In genomic region chr9:131111854-131112311, GRCh38 we compare ENCODE assay signal across 19 cellular contexts. TPM values are rescaled to one million over a fixed set of nuclear protein-coding genes. Genes with fewer than 3 reads are reported as not detected.
DNase-seq lines count a peak whose midpoint lies in the region; ATAC-seq and TF ChIP-seq lines count a peak whose summit lies in the region.
"Had no signal": no experiment of that assay in that cellular context is flagged by ENCODE, and none has a peak within 500 bp of the region (broad histone marks: within the 10 kb centered on the region; RNA-seq: fewer than 3 reads in every experiment).

No MANE protein-coding gene starts in this region.

- peaks cover 24% of the 10 kb centered on the region for H3K36me3 ChIP-seq in iPS-15b (ENCODE audit: control insufficient read depth, insufficient read depth, low read length)
- H3K36me3 ChIP-seq in neuronal stem cell (replicated peaks in 1 of 2; ENCODE audit: control insufficient read depth in 2 of 2, insufficient read depth in 2 of 2, low read length in 2 of 2), result peaks cover 18 to 43% of the 10 kb centered on the region in 2 donors
- H3K36me3 ChIP-seq in PC-3 (ENCODE audit: low read depth, low read length), result no peaks in the 10 kb centered on the region
- H3K36me3 ChIP-seq: gastrocnemius medialis, lower lobe of right lung, pancreas, vagina had no signal

- H2BK15ac ChIP-seq in neuronal stem cell (ENCODE audit: low read length), result peak overlapping the region; percentile 95

- H3K14ac ChIP-seq in neuronal stem cell (ENCODE audit: low read length), result no peak overlapping the region

- ATAC-seq in PC-3, result no peak
- ATAC-seq: activated T-cell treated with anti-CD3 and anti-CD28 coated beads, Interleukin-2, amount 50 U/mL, for 72 hours; gastrocnemius medialis; lower lobe of right lung; pancreas; T-cell had no signal

- H3F3A ChIP-seq in PC-3 (ENCODE audit: low read length, unreplicated experiment), result no peaks in the 10 kb centered on the region

- intact Hi-C loops in PC-3 (cut with micrococcal nuclease), result no loop called here

- H3K4me2 ChIP-seq in neuronal stem cell (ENCODE audit: insufficient read depth, low read length, poor library complexity, severe bottlenecking) (peak overlapping the region; percentile 32), PC-3 (ENCODE audit: low read length) (no peak overlapping the region)

- BruUV-seq in PC-3 (replicated peaks; lab: Mats Ljungman, UMichigan), result no TSS peak

- CTCF ChIA-PET in PC-3 (lab: Charles Lee), result no interaction called here

- H3K18ac ChIP-seq in neuronal stem cell (ENCODE audit: low read length), result peak overlapping the region; percentile 93

- peak overlapping the region; percentile 84 for H2BK120ac ChIP-seq in neuronal stem cell (ENCODE audit: low read depth, low read length)

- POLR2A ChIA-PET in PC-3 (lab: Charles Lee; ENCODE audit: unreplicated experiment), result no interaction called here

- peak overlapping the region; percentile 99 for H2BK5ac ChIP-seq in neuronal stem cell (ENCODE audit: low read length)

- peak overlapping the region; percentile 92 for H2AFZ ChIP-seq in neuronal stem cell (ENCODE audit: low read length)
- H2AFZ ChIP-seq in PC-3 (ENCODE audit: low read length), result no peak overlapping the region

- H3K4me1 ChIP-seq in iPS-15b (ENCODE audit: control insufficient read depth, insufficient read depth, low read length), result peaks cover 4% of the 10 kb centered on the region
- H3K4me1 ChIP-seq in neuronal stem cell (ENCODE audit: control insufficient read depth in 2 of 2, insufficient read depth in 1 of 2, low read depth in 1 of 2, low read length in 2 of 2), result peaks cover 16 to 18% of the 10 kb centered on the region in 2 donors
- no peaks in the 10 kb centered on the region for H3K4me1 ChIP-seq in PC-3 (ENCODE audit: insufficient read depth, low read length)
- H3K4me1 ChIP-seq: gastrocnemius medialis, lower lobe of right lung, pancreas, vagina had no signal

- peaks cover 3% of the 10 kb centered on the region for H3K79me1 ChIP-seq in neuronal stem cell (ENCODE audit: low read depth, low read length)

- in situ Hi-C loops in G401 (cut with HindIII; ENCODE audit: low sequenced_read_pairs), result no loop called here

- H2BK12ac ChIP-seq in neuronal stem cell (ENCODE audit: low read length), result peak overlapping the region; percentile 27

- WGBS in neuronal stem cell (ENCODE audit: extremely low coverage in 2 of 2, insufficient read length in 2 of 2, insufficient replicate concordance in 1 of 2), 2 donors, result no CpG with 5 or more reads among the region's 25 CpGs

- peak overlapping the region; percentile 47 for H3K9ac ChIP-seq in iPS-15b (ENCODE audit: low read depth, low read length)
- no peak overlapping the region for H3K9ac ChIP-seq in neuronal stem cell (ENCODE audit: low read depth, low read length, poor library complexity)
- no peak overlapping the region for H3K9ac ChIP-seq in PC-3 (ENCODE audit: low read length)

- H3K27me3 ChIP-seq in iPS-15b (ENCODE audit: control insufficient read depth, insufficient read depth, low read length) (no peaks in the 10 kb centered on the region), neuronal stem cell (ENCODE audit: control insufficient read depth in 3 of 3, insufficient read depth in 3 of 3, low read depth in 1 of 3, low read length in 3 of 3) (no peaks in the 10 kb centered on the region), PC-3 (ENCODE audit: low read length) (no peaks in the 10 kb centered on the region)
- H3K27me3 ChIP-seq: gastrocnemius medialis, pancreas, vagina had no signal

- H3K4me3 ChIP-seq in iPS-15b (ENCODE audit: low read depth, low read length), result no peak overlapping the region
- no peak overlapping the region for H3K4me3 ChIP-seq in neuronal stem cell (ENCODE audit: low read length in 2 of 2)
- H3K4me3 ChIP-seq in PC-3 (ENCODE audit: low read length), result no peak overlapping the region
- H3K4me3 ChIP-seq: gastrocnemius medialis, lower lobe of right lung, pancreas, vagina had no signal

- H2AK5ac ChIP-seq in neuronal stem cell (ENCODE audit: low read depth, low read length), result peak overlapping the region; percentile 94

- peak overlapping the region; percentile 37 for H3K23ac ChIP-seq in neuronal stem cell (ENCODE audit: low read depth, low read length, poor library complexity)

- H3K4ac ChIP-seq in neuronal stem cell (ENCODE audit: low read length), result no peak overlapping the region

- no peaks in the 10 kb centered on the region for H3K9me3 ChIP-seq in iPS-15b (ENCODE audit: control insufficient read depth, insufficient read depth, low read length)
- H3K9me3 ChIP-seq in neuronal stem cell (replicated peaks in 1 of 2; ENCODE audit: control insufficient read depth in 2 of 2, insufficient read depth in 1 of 2, low read depth in 1 of 2, low read length in 2 of 2), result no peaks in the 10 kb centered on the region
- H3K9me3 ChIP-seq in PC-3 (ENCODE audit: low read length), result no peaks in the 10 kb centered on the region
- H3K9me3 ChIP-seq: gastrocnemius medialis, lower lobe of right lung, pancreas, vagina had no signal

- H3K9me2 ChIP-seq in PC-3 (replicated peaks; ENCODE audit: low read length), result no peaks in the 10 kb centered on the region

- H3K79me2 ChIP-seq in PC-3 (ENCODE audit: low read length), result no peaks in the 10 kb centered on the region

- TF ChIP-seq CTCF in PC-3 (conservative IDR thresholded peaks at IDR 0.05; ENCODE audit: low read depth, low read length), result no peak

- H4K91ac ChIP-seq in neuronal stem cell (ENCODE audit: low read depth, low read length, poor library complexity), result peak overlapping the region; percentile 99

- H4K8ac ChIP-seq in neuronal stem cell (ENCODE audit: low read depth, low read length), result no peak overlapping the region

- no peaks in the 10 kb centered on the region for H4K20me1 ChIP-seq in PC-3 (ENCODE audit: low read length)

- DNase-seq in G401 (ENCODE audit: low spot score) (peak; percentile 28), astrocyte of the hippocampus (ENCODE audit: low read depth, low spot score) (peak; percentile 61), neuronal stem cell (ENCODE audit: low spot score) (peak; percentile 83), activated gamma-delta T cell treated with Interleukin-2 at 50 U/mL for 16 hours (no peak), PC-3 (no peak)
- DNase-seq in stimulated activated CD4-positive, alpha-beta T cell treated with anti-CD3 and anti-CD28 coated beads, Interleukin-12 subunit alpha, Interleukin-12 subunit beta, amount 100 ng/mL, for 4 hours, result no peak
- DNase-seq in activated CD4-positive, alpha-beta T cell treated with anti-CD3 and anti-CD28 coated beads for 48 hours, result no peak
- DNase-seq: activated T-cell treated with anti-CD3 and anti-CD28 coated beads, Interleukin-2, amount 50 U/mL, for 72 hours; DMS 273 treated with DMSO at 0.1 percent for 48 hours; effector memory CD4-positive, alpha-beta T cell; IMR-90; lower lobe of right lung; NCI-H1092 treated with DMSO at 0.1 percent for 48 hours; NCI-H345; T-cell had no signal

- H3K27ac ChIP-seq in neuronal stem cell (replicated peaks; ENCODE audit: low read length), result peak overlapping the region; percentile 97
- no peak overlapping the region for H3K27ac ChIP-seq in PC-3 (ENCODE audit: low read length)
- H3K27ac ChIP-seq: lower lobe of right lung, pancreas, vagina had no signal

RNA-seq across cellular contexts. Expression of gene NUP214, which starts 13.5 kb away (rescaled TPM):
- total RNA-seq in G401 (2014; rRNA removed; shearing (Covaris generic)), result 9.4 and 11.9 TPM in 2 replicates
- polyA plus RNA-seq in neuronal stem cell (2013, experiment 1 of 2), result 22.4 TPM
- 21.0 TPM for polyA plus RNA-seq in neuronal stem cell (2013, experiment 2 of 2)
- total RNA-seq in PC-3 (2014; rRNA removed), result 22.0 and 25.6 TPM in 2 replicates

RNA-seq across cellular contexts. Expression of gene AIF1L, which starts 15.6 kb away (rescaled TPM):
- total RNA-seq in G401 (2014; rRNA removed; shearing (Covaris generic)), result 25.5 and 26.9 TPM in 2 replicates
- 90.6 TPM for polyA plus RNA-seq in neuronal stem cell (2013, experiment 1 of 2)
- polyA plus RNA-seq in neuronal stem cell (2013, experiment 2 of 2), result 91.1 TPM
- 23.7 and 27.0 TPM in 2 replicates for total RNA-seq in PC-3 (2014; rRNA removed)

Comparison
In these comparisons a context has a peak if more than half of its experiments do, and no peak if none do; other contexts are left out.
1. DNase-seq: peak in G401 (single experiment), astrocyte of the hippocampus (single experiment) and neuronal stem cell (single experiment); none in activated gamma-delta T cell treated with Interleukin-2 at 50 U/mL for 16 hours (single experiment), stimulated activated CD4-positive, alpha-beta T cell treated with anti-CD3 and anti-CD28 coated beads, Interleukin-12 subunit alpha, Interleukin-12 subunit beta, amount 100 ng/mL, for 4 hours (single experiment), PC-3 (single experiment) and activated CD4-positive, alpha-beta T cell treated with anti-CD3 and anti-CD28 coated beads for 48 hours (single experiment).